ENCODE assay signal across 8 cellular contexts in the genomic region with DNA sequence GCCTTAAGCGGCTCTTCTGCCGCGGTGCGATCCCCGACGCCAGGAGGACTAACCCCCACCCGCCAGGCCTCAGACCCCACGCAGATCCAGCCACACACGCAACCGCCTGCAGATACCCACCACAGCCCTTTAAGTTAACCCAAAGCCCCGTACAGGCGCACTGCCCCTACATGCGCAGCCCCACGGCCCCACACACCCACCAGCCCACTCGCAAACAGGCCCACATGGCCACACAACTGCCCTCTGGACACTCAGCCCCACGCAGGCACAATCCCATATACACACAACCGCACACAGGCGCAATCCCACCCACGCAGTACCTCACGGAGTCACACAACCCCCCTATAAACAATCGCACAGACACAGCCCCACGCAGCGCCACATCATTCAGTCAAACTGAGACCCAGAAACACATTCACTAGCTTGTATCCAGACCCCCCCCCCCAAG. TPM values are rescaled to one million over a fixed set of nuclear protein-coding genes. Genes with fewer than 3 reads are reported as not detected.
DNase-seq lines count a peak whose midpoint lies in the region; ATAC-seq and TF ChIP-seq lines count a peak whose summit lies in the region.

No MANE protein-coding gene starts in this region.

- no peak for DNase-seq in activated CD4-positive, alpha-beta T cell treated with anti-CD3 and anti-CD28 coated beads, Interleukin-2, amount 10 ng/mL, durations not matched to agents 7 days and 5 days
- no peak for DNase-seq in activated CD4-positive, alpha-beta T cell treated with anti-CD3 and anti-CD28 coated beads for 48 hours
- DNase-seq in astrocyte of the spinal cord (ENCODE audit: low read depth, low spot score) = no peak
- no peak for DNase-seq in memory B cell (ENCODE audit: low spot score in 2 of 2)
- no peak for DNase-seq in substantia nigra (lab: John Stamatoyannopoulos, UW)
- DNase-seq in SIG-M5 (lab: John Stamatoyannopoulos, UW) = no peak
- no peak for DNase-seq in GM19238 (ENCODE audit: insufficient read length, low spot score)
- no peak for DNase-seq in right lobe of liver

- H3K9me3 Mint-ChIP-seq in activated CD4-positive, alpha-beta T cell treated with anti-CD3 and anti-CD28 coated beads, Interleukin-2, amount 10 ng/mL, durations not matched to agents 7 days and 5 days = no peaks in the 10 kb centered on the region
- H3K9me3 Mint-ChIP-seq in memory B cell = no peaks in the 10 kb centered on the region

- peaks cover 48% of the 10 kb centered on the region for H3K27me3 Mint-ChIP-seq in activated CD4-positive, alpha-beta T cell treated with anti-CD3 and anti-CD28 coated beads, Interleukin-2, amount 10 ng/mL, durations not matched to agents 7 days and 5 days
- H3K27me3 Mint-ChIP-seq in memory B cell = peaks cover 18% of the 10 kb centered on the region

- H3K4me1 Mint-ChIP-seq in activated CD4-positive, alpha-beta T cell treated with anti-CD3 and anti-CD28 coated beads, Interleukin-2, amount 10 ng/mL, durations not matched to agents 7 days and 5 days = peaks cover 33% of the 10 kb centered on the region
- peaks cover 27% of the 10 kb centered on the region for H3K4me1 Mint-ChIP-seq in memory B cell

- H3K36me3 ChIP-seq in right lobe of liver = no peaks in the 10 kb centered on the region

- 85% methylated on average over 14 of the region's 23 CpGs for WGBS in right lobe of liver (ENCODE audit: insufficient coverage, low coverage, low lambda C conversion rate, missing lambda C conversion rate)

- H3K4me1 ChIP-seq in right lobe of liver = no peaks in the 10 kb centered on the region

- no peaks in the 10 kb centered on the region for H3K9me3 ChIP-seq in right lobe of liver

- TF ChIP-seq CTCF in astrocyte of the spinal cord (IDR thresholded peaks at IDR 0.05; ENCODE audit: low read depth, low read length) = no peak
- TF ChIP-seq CTCF in right lobe of liver (IDR thresholded peaks at IDR 0.05) = no peak

- CTCF ChIA-PET in activated CD4-positive, alpha-beta T cell treated with anti-CD3 and anti-CD28 coated beads, Interleukin-2, amount 10 ng/mL, durations not matched to agents 7 days and 5 days (lab: Charles Lee) = interaction anchor here (1.0 to 2.1 kb wide), 3 partner anchors 9 to 45 kb away, joined by 3 to 7 read pairs (median 3); no protein-coding TSS in a partner anchor

- H3K27me3 ChIP-seq in right lobe of liver = no peaks in the 10 kb centered on the region

- POLR2A ChIA-PET in activated CD4-positive, alpha-beta T cell treated with anti-CD3 and anti-CD28 coated beads, Interleukin-2, amount 10 ng/mL, durations not matched to agents 7 days and 5 days (lab: Charles Lee) = no interaction called here

- H3K27ac Mint-ChIP-seq in activated CD4-positive, alpha-beta T cell treated with anti-CD3 and anti-CD28 coated beads, Interleukin-2, amount 10 ng/mL, durations not matched to agents 7 days and 5 days = no peak overlapping the region
- H3K27ac Mint-ChIP-seq in memory B cell = no peak overlapping the region

- TF ChIP-seq POLR2A in right lobe of liver (IDR thresholded peaks at IDR 0.05) = no peak

- H3K4me3 ChIP-seq in astrocyte of the spinal cord (ENCODE audit: low read depth, low read length) = peak overlapping the region; percentile 48
- no peak overlapping the region for H3K4me3 ChIP-seq in right lobe of liver

- peak overlapping the region; percentile 45 for H3K4me3 Mint-ChIP-seq in activated CD4-positive, alpha-beta T cell treated with anti-CD3 and anti-CD28 coated beads, Interleukin-2, amount 10 ng/mL, durations not matched to agents 7 days and 5 days
- H3K4me3 Mint-ChIP-seq in memory B cell = peak overlapping the region; percentile 89

- intact Hi-C loops in right lobe of liver (cut with DNase I) = no loop called here

- ATAC-seq in memory B cell (ENCODE audit: low read depth) (no peak), right lobe of liver (no peak)

- H3K27ac ChIP-seq in substantia nigra (ENCODE audit: low read depth, low read length, poor library complexity, severe bottlenecking) (peak overlapping the region; percentile 49), right lobe of liver (no peak overlapping the region)

- H3K36me3 Mint-ChIP-seq in activated CD4-positive, alpha-beta T cell treated with anti-CD3 and anti-CD28 coated beads, Interleukin-2, amount 10 ng/mL, durations not matched to agents 7 days and 5 days (ENCODE audit: low read depth) = peaks cover 8% of the 10 kb centered on the region
- H3K36me3 Mint-ChIP-seq in memory B cell = peaks cover 6% of the 10 kb centered on the region

- in situ Hi-C loops in astrocyte of the spinal cord (cut with HindIII; ENCODE audit: low sequenced_read_pairs) = no loop called here

RNA-seq across cellular contexts. Expression of a gene that starts 41.7 kb away (rescaled TPM):
- 10 to 100 TPM; 18.1 to 18.5 TPM for total RNA-seq in activated CD4-positive, alpha-beta T cell treated with anti-CD3 and anti-CD28 coated beads, Interleukin-2, amount 10 ng/mL, durations not matched to agents 7 days and 5 days
- 10 to 100 TPM in 2 of 6 experiments, 1 to 10 TPM in 4; 6.1 to 14.5 (median 8.4) TPM for total RNA-seq in right lobe of liver
